ENCODE assay signal across 25 cellular contexts in genomic region chr7:95817846-95818245, GRCh38. TPM values are rescaled to one million over a fixed set of nuclear protein-coding genes. Genes with fewer than 3 reads are reported as not detected.
"Had no signal": no experiment of that assay in that cellular context is flagged by ENCODE, and none has a peak within 500 bp of the region (broad histone marks: within the 10 kb centered on the region; RNA-seq: fewer than 3 reads in every experiment).

No MANE protein-coding gene starts in this region.

- H3K36me3 Mint-ChIP-seq: mesothelial cell of epicardium; naive thymus-derived CD4-positive, alpha-beta T cell; natural killer cell treated with Interleukin-12 subunit alpha and Interleukin-12 subunit beta and Interleukin-15 and Interleukin-18, amount 100 ng/mL, for 72 hours; stimulated activated memory B cell treated with anti-CD40 and anti-IgM and Interleukin-4, amounts not matched to agents 10 μg/mL and 1 μg/mL and 100 μg/mL, for 72 hours; type B pancreatic cell had no signal

- H3K27me3 Mint-ChIP-seq: progenitor cell of endocrine pancreas; stimulated activated memory B cell treated with anti-CD40 and anti-IgM and Interleukin-4, amounts not matched to agents 10 μg/mL and 1 μg/mL and 100 μg/mL, for 72 hours; stimulated activated naive CD8-positive, alpha-beta T cell treated with anti-CD3 and anti-CD28 coated beads, Interleukin-15, amount 100 ng/mL, for 72 hours; type B pancreatic cell had no signal

- DNase-seq: hypothalamus; islet precursor cell; left ventricle myocardium inferior; mesendoderm; naive thymus-derived CD4-positive, alpha-beta T cell; nucleus accumbens; ovary; right lobe of liver; stimulated activated CD4-positive, alpha-beta T cell treated with anti-CD3 and anti-CD28 coated beads, Interleukin-1b, Interleukin-23, amount 100 ng/mL, for 48 hours; stimulated activated CD4-positive, alpha-beta T cell treated with anti-CD3 and anti-CD28 coated beads, Interleukin-2, amount 100 ng/mL, for 48 hours; stimulated activated CD4-positive, alpha-beta T cell treated with anti-CD3 and anti-CD28 coated beads, Interleukin-4, amount 100 ng/mL, for 4 hours; stimulated activated CD8-positive, alpha-beta memory T cell treated with anti-CD3 and anti-CD28 coated beads, Interleukin-4, amount 100 ng/mL, for 48 hours; stimulated activated naive CD4-positive, alpha-beta T cell treated with Interleukin-2 at 50 U/mL for 16 hours; stimulated activated naive CD8-positive, alpha-beta T cell treated with anti-CD3 and anti-CD28 coated beads, Interleukin-15, amount 100 ng/mL, for 72 hours; substantia nigra; uterus had no signal

- H3K4me3 Mint-ChIP-seq: mesothelial cell of epicardium; naive thymus-derived CD4-positive, alpha-beta T cell; natural killer cell treated with Interleukin-12 subunit alpha and Interleukin-12 subunit beta and Interleukin-15 and Interleukin-18, amount 100 ng/mL, for 72 hours; stimulated activated memory B cell treated with anti-CD40 and anti-IgM and Interleukin-4, amounts not matched to agents 10 μg/mL and 1 μg/mL and 100 μg/mL, for 72 hours; stimulated activated naive CD8-positive, alpha-beta T cell treated with anti-CD3 and anti-CD28 coated beads, Interleukin-15, amount 100 ng/mL, for 72 hours; type B pancreatic cell had no signal

- H3K9me3 Mint-ChIP-seq: mesothelial cell of epicardium; natural killer cell treated with Interleukin-12 subunit alpha and Interleukin-12 subunit beta and Interleukin-15 and Interleukin-18, amount 100 ng/mL, for 72 hours; stimulated activated memory B cell treated with anti-CD40 and anti-IgM and Interleukin-4, amounts not matched to agents 10 μg/mL and 1 μg/mL and 100 μg/mL, for 72 hours; stimulated activated naive CD8-positive, alpha-beta T cell treated with anti-CD3 and anti-CD28 coated beads, Interleukin-15, amount 100 ng/mL, for 72 hours; type B pancreatic cell had no signal

- H3K4me1 Mint-ChIP-seq: stimulated activated memory B cell treated with anti-CD40 and anti-IgM and Interleukin-4, amounts not matched to agents 10 μg/mL and 1 μg/mL and 100 μg/mL, for 72 hours; stimulated activated naive CD8-positive, alpha-beta T cell treated with anti-CD3 and anti-CD28 coated beads, Interleukin-15, amount 100 ng/mL, for 72 hours had no signal

- ATAC-seq: naive thymus-derived CD4-positive, alpha-beta T cell; natural killer cell treated with Interleukin-12 subunit alpha and Interleukin-12 subunit beta and Interleukin-15 and Interleukin-18, amount 100 ng/mL, for 72 hours; stimulated activated memory B cell treated with anti-CD40 and anti-IgM and Interleukin-4, amounts not matched to agents 10 μg/mL and 1 μg/mL and 100 μg/mL, for 72 hours; stimulated activated naive CD8-positive, alpha-beta T cell treated with anti-CD3 and anti-CD28 coated beads, Interleukin-15, amount 100 ng/mL, for 72 hours had no signal

- H3K4me3 ChIP-seq: left ventricle myocardium inferior, lung, ovary, right atrium auricular region, right lobe of liver, smooth muscle cell, tibial nerve, uterus had no signal

- H3K27ac Mint-ChIP-seq: mesothelial cell of epicardium; naive thymus-derived CD4-positive, alpha-beta T cell; natural killer cell treated with Interleukin-12 subunit alpha and Interleukin-12 subunit beta and Interleukin-15 and Interleukin-18, amount 100 ng/mL, for 72 hours; progenitor cell of endocrine pancreas; stimulated activated memory B cell treated with anti-CD40 and anti-IgM and Interleukin-4, amounts not matched to agents 10 μg/mL and 1 μg/mL and 100 μg/mL, for 72 hours; stimulated activated naive CD8-positive, alpha-beta T cell treated with anti-CD3 and anti-CD28 coated beads, Interleukin-15, amount 100 ng/mL, for 72 hours; type B pancreatic cell had no signal

RNA-seq across cellular contexts. Expression of gene DYNC1I1, which starts 45.5 kb away (rescaled TPM):
- total RNA-seq: natural killer cell treated with Interleukin-12 subunit alpha and Interleukin-12 subunit beta and Interleukin-15 and Interleukin-18, amount 100 ng/mL, for 72 hours had no signal
